ENCODE assay signal across 16 cellular contexts in genomic region chr4:16752150-16752549, GRCh38.
DNase-seq lines count a peak whose midpoint lies in the region; ATAC-seq and TF ChIP-seq lines count a peak whose summit lies in the region.
"Had no signal": no experiment of that assay in that cellular context is flagged by ENCODE, and none has a peak within 500 bp of the region (broad histone marks: within the 10 kb centered on the region; RNA-seq: fewer than 3 reads in every experiment).

No MANE protein-coding gene starts in this region.

- no peak overlapping the region for H3K4me2 ChIP-seq in PC-9

- no peaks in the 10 kb centered on the region for H3K9me2 ChIP-seq in PC-9 (ENCODE audit: insufficient read depth)

- H3K27me3 ChIP-seq in PC-9 (ENCODE audit: insufficient read depth, low read depth), result no peaks in the 10 kb centered on the region; the same call in 1 of the 2 replicates
- H3K27me3 ChIP-seq: thyroid gland had no signal

- DNase-seq in DMS 273 (lab: John Stamatoyannopoulos, UW; ENCODE audit: unreplicated experiment) (peak; percentile 0), DMS 273 treated with DMSO at 0.1 percent for 48 hours (lab: John Stamatoyannopoulos, UW) (no peak), PC-9 (no peak), epithelial cell of proximal tubule (ENCODE audit: low read depth) (no peak), renal cortical epithelial cell (ENCODE audit: low read depth) (peak; percentile 1), left colon (no peak), NCI-H2171 treated with DMSO at 0.1 percent for 48 hours (lab: John Stamatoyannopoulos, UW) (no peak)
- no peak for DNase-seq in activated naive CD4-positive, alpha-beta T cell treated with anti-CD3 and anti-CD28 coated beads, Interleukin-2, amount 50 U/mL, for 16 hours
- DNase-seq: activated naive CD4-positive, alpha-beta T cell treated with anti-CD3 and anti-CD28 coated beads, Interleukin-2, amount 10 ng/mL, durations not matched to agents 7 days and 5 days; Calu3; NCI-H510A treated with DMSO at 0.1 percent for 48 hours; SIG-M5; thyroid gland had no signal

- no peaks in the 10 kb centered on the region for H3K36me3 ChIP-seq in PC-9 (ENCODE audit: low read depth)
- H3K36me3 ChIP-seq: thyroid gland had no signal

- TF ChIP-seq CTCF in PC-9 (conservative IDR thresholded peaks at IDR 0.05) (0 out of 2 replicates have a peak, but pooled peaks have one; percentile 26), epithelial cell of proximal tubule (conservative IDR thresholded peaks at IDR 0.05; ENCODE audit: low read depth, low read length) (peak; percentile 52)

- no peaks in the 10 kb centered on the region for H3K79me2 ChIP-seq in PC-9 (ENCODE audit: low read depth)

- H3K4me1 ChIP-seq in PC-9 (replicated peaks; ENCODE audit: insufficient read depth), result no peaks in the 10 kb centered on the region
- H3K4me1 ChIP-seq: thyroid gland had no signal

- CTCF ChIA-PET in PC-9 (lab: Charles Lee), result no interaction called here

- H3K27ac ChIP-seq in PC-9, result no peak overlapping the region
- H3K27ac ChIP-seq: 22Rv1, coronary artery, thyroid gland had no signal

- no TSS peak for BruUV-seq in PC-9 (replicated peaks; lab: Mats Ljungman, UMichigan)

- no peak for ATAC-seq in left colon
- ATAC-seq: GM12878 had no signal

- intact Hi-C loops in PC-9 (cut with micrococcal nuclease; ENCODE audit: unreplicated experiment) (no loop called here), left colon (cut with DNase I, micrococcal nuclease) (no loop called here)

- POLR2A ChIA-PET in PC-9 (lab: Charles Lee; ENCODE audit: unreplicated experiment), result no interaction called here

- no peaks in the 10 kb centered on the region for H3F3A ChIP-seq in PC-9 (ENCODE audit: insufficient read depth, low read depth)

- no peaks in the 10 kb centered on the region for H4K20me1 ChIP-seq in PC-9 (ENCODE audit: insufficient read depth)

- H3K4me3 ChIP-seq in PC-9 (no peak overlapping the region), epithelial cell of proximal tubule (ENCODE audit: low read depth, low read length) (no peak overlapping the region)
- H3K4me3 ChIP-seq: coronary artery, GM12878, thyroid gland had no signal

- no peaks in the 10 kb centered on the region for H3K9me3 ChIP-seq in PC-9 (ENCODE audit: insufficient read depth, low read depth)
- H3K9me3 ChIP-seq: thyroid gland had no signal

- no peak overlapping the region for H2AFZ ChIP-seq in PC-9

Comparison
In these comparisons a context has a peak if more than half of its experiments do, and no peak if none do; other contexts are left out.
1. DNase-seq: peak in DMS 273 (single experiment) and renal cortical epithelial cell (single experiment); none in DMS 273 treated with DMSO at 0.1 percent for 48 hours (single experiment), PC-9 (0 of 2), epithelial cell of proximal tubule (single experiment), activated naive CD4-positive, alpha-beta T cell treated with anti-CD3 and anti-CD28 coated beads, Interleukin-2, amount 50 U/mL, for 16 hours (single experiment), left colon (0 of 2) and NCI-H2171 treated with DMSO at 0.1 percent for 48 hours (single experiment).